ENCODE assay signal across 34 cellular contexts in the genomic region with DNA sequence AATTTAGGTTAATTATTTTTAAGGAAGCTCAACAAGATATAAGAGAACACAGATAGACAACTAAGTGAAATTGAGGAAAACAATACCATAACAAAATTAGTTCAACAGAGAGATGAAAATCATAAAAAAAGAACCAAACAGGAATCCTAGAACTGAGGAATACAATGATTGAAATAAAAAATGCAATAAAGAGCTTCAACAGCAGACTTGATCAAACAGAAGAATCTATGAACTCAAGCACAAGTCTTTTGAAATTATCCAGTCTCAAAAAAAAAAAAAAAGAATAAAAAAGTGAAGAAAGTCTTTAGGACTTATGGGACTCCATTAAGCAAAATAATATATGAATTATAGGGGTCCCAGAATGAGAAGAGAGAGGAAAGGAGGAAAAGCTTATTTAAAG.
"Had no signal": no experiment of that assay in that cellular context is flagged by ENCODE, and none has a peak within 500 bp of the region (broad histone marks: within the 10 kb centered on the region; RNA-seq: fewer than 3 reads in every experiment).

No MANE protein-coding gene starts in this region.

- H3K27me3 ChIP-seq: adrenal gland, body of pancreas, brain microvascular endothelial cell, breast epithelium had no signal

- H3K36me3 ChIP-seq: adrenal gland, brain microvascular endothelial cell, breast epithelium had no signal

- FAIRE-seq: astrocyte, colon, TTC549 had no signal

- H3K4me3 ChIP-seq: adrenal gland, body of pancreas, breast epithelium had no signal

- ATAC-seq: activated CD8-positive, alpha-beta T cell treated with anti-CD3 and anti-CD28 coated beads for 36 hours; activated naive CD4-positive, alpha-beta T cell treated with anti-CD3 and anti-CD28 coated beads, Interleukin-2, amount 50 U/mL, for 72 hours; activated T-cell treated with anti-CD3 and anti-CD28 coated beads, Interleukin-2, amount 50 U/mL, for 4 hours; activated T-cell treated with anti-CD3 and anti-CD28 coated beads, Interleukin-2, amount 50 U/mL, for 72 hours; activated T-helper 17 cell treated with anti-CD3 and anti-CD28 coated beads, Interleukin-2, amount 50 U/mL, for 72 hours; body of pancreas had no signal

- H3K4me1 ChIP-seq: adrenal gland, body of pancreas, breast epithelium had no signal

- DNase-seq: activated B cell treated with CpG ODN at 0.5 μM for 24 hours; activated CD4-positive, alpha-beta memory T cell treated with anti-CD3 and anti-CD28 coated beads for 36 hours; activated CD4-positive, alpha-beta T cell treated with anti-CD3 and anti-CD28 coated beads for 4 hours; activated CD4-positive, alpha-beta T cell treated with anti-CD3 and anti-CD28 coated beads, Interleukin-2, amount 10 ng/mL, durations not matched to agents 24 days and 14 days; activated CD4-positive, alpha-beta T cell treated with anti-CD3 and anti-CD28 coated beads, Interleukin-2, amount 50 U/mL, for 1 hour; activated CD4-positive, alpha-beta T cell treated with anti-CD3 and anti-CD28 coated beads, Interleukin-2, amount 50 U/mL, for 4 hours; activated CD4-positive, CD25-positive, alpha-beta regulatory T cell treated with anti-CD3 and anti-CD28 coated beads, Interleukin-2, amount 50 U/mL, for 72 hours; activated CD8-positive, alpha-beta memory T cell treated with anti-CD3 and anti-CD28 coated beads, Interleukin-2, amount 50 U/mL, for 4 hours; activated CD8-positive, alpha-beta T cell treated with anti-CD3 and anti-CD28 coated beads for 36 hours; activated effector memory CD4-positive, alpha-beta T cell treated with anti-CD3 and anti-CD28 coated beads, Interleukin-2, amount 50 U/mL, for 16 hours; activated gamma-delta T cell treated with Interleukin-2 at 50 U/mL for 16 hours; activated naive CD4-positive, alpha-beta T cell; activated naive CD4-positive, alpha-beta T cell treated with anti-CD3 and anti-CD28 coated beads for 36 hours; activated naive CD4-positive, alpha-beta T cell treated with anti-CD3 and anti-CD28 coated beads, Interleukin-2, amount 50 U/mL, for 16 hours; activated naive CD8-positive, alpha-beta T cell treated with anti-CD3 and anti-CD28 coated beads for 36 hours; activated T-cell treated with anti-CD3 and anti-CD28 coated beads for 4 hours; activated T-cell treated with anti-CD3 and anti-CD28 coated beads, Interleukin-2, amount 50 U/mL, for 1 hour; activated T-cell treated with anti-CD3 and anti-CD28 coated beads, Interleukin-2, amount 50 U/mL, for 4 hours; activated T-cell treated with anti-CD3 and anti-CD28 coated beads, Interleukin-2, amount 50 U/mL, for 72 hours; adrenal gland; amniotic stem cell; aorta; body of pancreas; brain microvascular endothelial cell; central memory CD4-positive, alpha-beta T cell; T-helper 2 cell; T-helper 9 cell had no signal

- H3K27ac ChIP-seq: adrenal gland, body of pancreas, brain microvascular endothelial cell, breast epithelium, VCaP had no signal
